In genomic region chr1:25486602-25487001, GRCh38 we compare ENCODE assay signal across 11 cellular contexts. TPM values are rescaled to one million over a fixed set of nuclear protein-coding genes. Genes with fewer than 3 reads are reported as not detected.
A peak's percentile ranks its signal among the peaks of the same experiment; 100 is the strongest.
DNase-seq lines count a peak whose midpoint lies in the region; ATAC-seq, FAIRE-seq and TF ChIP-seq lines count a peak whose summit lies in the region.
"Had no signal": no experiment of that assay in that cellular context is flagged by ENCODE, and none has a peak within 500 bp of the region (broad histone marks: within the 10 kb centered on the region; RNA-seq: fewer than 3 reads in every experiment).

No MANE protein-coding gene starts in this region.

- peaks cover 8% of the 10 kb centered on the region; the same call in 1 of the 2 replicates for H3K36me3 Mint-ChIP-seq in WTC11
- H3K36me3 Mint-ChIP-seq in stimulated activated memory B cell treated with anti-CD40 and anti-IgM and Interleukin-4, amounts not matched to agents 10 μg/mL and 1 μg/mL and 100 μg/mL, for 72 hours: peaks cover 42% of the 10 kb centered on the region

- CTCF ChIA-PET in IMR-90 (lab: Yijun Ruan, JAX) (interaction anchor here (0.7 to 2.8 kb wide), 2 partner anchors 13 to 19 kb away, joined by 3 to 8 read pairs; no protein-coding TSS in a partner anchor), WTC11 (lab: Charles Lee) (interaction anchor here (0.6 to 2.0 kb wide), 14 partner anchors 8 to 513 kb away, joined by 3 to 10 read pairs (median 4); no protein-coding TSS in a partner anchor), HepG2 (lab: Yijun Ruan, JAX; ENCODE audit: low intra/inter-chr PET ratio, low total read pairs) (interaction anchor here (1.5 kb wide), 1 partner anchor 33 kb away, joined by 4 read pairs; no protein-coding TSS in a partner anchor)

- dilution Hi-C loops in IMR-90 (cut with HindIII; ENCODE audit: low sequenced_read_pairs, unreplicated experiment): no loop called here

- no peaks in the 10 kb centered on the region for H3K27me3 Mint-ChIP-seq in WTC11 (ENCODE audit: low read depth)
- no peaks in the 10 kb centered on the region for H3K27me3 Mint-ChIP-seq in stimulated activated memory B cell treated with anti-CD40 and anti-IgM and Interleukin-4, amounts not matched to agents 10 μg/mL and 1 μg/mL and 100 μg/mL, for 72 hours
- H3K27me3 Mint-ChIP-seq: activated T-cell treated with anti-CD3 and anti-CD28 coated beads, Interleukin-2, amount 50 U/mL, for 24 hours; naive thymus-derived CD4-positive, alpha-beta T cell had no signal

- H2AK9ac ChIP-seq in IMR-90 (replicated peaks; ENCODE audit: low read depth, low read length, poor library complexity): no peak overlapping the region

- no peak overlapping the region for H3K23ac ChIP-seq in IMR-90 (ENCODE audit: low read depth, low read length)

- no peak overlapping the region for H2BK15ac ChIP-seq in IMR-90 (ENCODE audit: low read depth, low read length)

- FAIRE-seq in HepG2 (lab: Jason Lieb, UNC): no peak

- no peak for TF ChIP-seq POLR2A in IMR-90 (IDR thresholded peaks at IDR 0.05; ENCODE audit: low read depth, low read length)
- TF ChIP-seq POLR2A in HepG2 (IDR thresholded peaks at IDR 0.05; ENCODE audit: insufficient read depth in 1 of 2, low read depth in 2 of 2, low read length in 2 of 2): no peak
- TF ChIP-seq POLR2A in esophagus squamous epithelium (IDR thresholded peaks at IDR 0.05): no peak

- TF ChIP-seq EP300 in HepG2 (IDR thresholded peaks at IDR 0.05; ENCODE audit: low read depth in 2 of 2, low read length in 2 of 2) (no peak), HepG2 (CRISPR knock-in tag; IDR thresholded peaks at IDR 0.05; ENCODE audit: borderline replicate concordance) (no peak)

- no peak overlapping the region for H4K91ac ChIP-seq in IMR-90 (ENCODE audit: insufficient read depth, low read depth, low read length)

- H3K79me1 ChIP-seq in IMR-90 (ENCODE audit: low read depth in 1 of 2, low read length in 2 of 2): peaks cover 21 to 29% of the 10 kb centered on the region in 2 experiments

- no peak overlapping the region for H2BK20ac ChIP-seq in IMR-90 (ENCODE audit: low read depth, low read length)

- no peak overlapping the region for H3K4ac ChIP-seq in IMR-90 (ENCODE audit: low read depth, low read length)

- intact Hi-C loops in IMR-90 (cut with micrococcal nuclease) (loop anchor here (1.0 to 10.0 kb wide), 2 partner anchors 37 to 52 kb away; partner anchors contain the start of gene MACO1), HepG2 (cut with micrococcal nuclease; ENCODE audit: unreplicated experiment) (no loop called here), esophagus squamous epithelium (cut with DNase I) (no loop called here)

- H4K5ac ChIP-seq in IMR-90 (ENCODE audit: low read depth, low read length): no peak overlapping the region

- peaks cover 32% of the 10 kb centered on the region for H3K4me1 Mint-ChIP-seq in WTC11
- H3K4me1 Mint-ChIP-seq in stimulated activated memory B cell treated with anti-CD40 and anti-IgM and Interleukin-4, amounts not matched to agents 10 μg/mL and 1 μg/mL and 100 μg/mL, for 72 hours: peaks cover 9% of the 10 kb centered on the region

- in situ Hi-C loops in IMR-90 (cut with MboI; ENCODE audit: low sequenced_read_pairs) (no loop called here), HepG2 (cut with HindIII; ENCODE audit: extremely low pct_ligation_motif_present, low pct_unique_long_range_greater_than_20kb) (no loop called here)

- H3K27ac Mint-ChIP-seq in WTC11: 0 out of 2 replicates have a peak overlapping the region, but pooled peaks have one; percentile 12
- H3K27ac Mint-ChIP-seq in stimulated activated memory B cell treated with anti-CD40 and anti-IgM and Interleukin-4, amounts not matched to agents 10 μg/mL and 1 μg/mL and 100 μg/mL, for 72 hours: no peak overlapping the region
- H3K27ac Mint-ChIP-seq: activated T-cell treated with anti-CD3 and anti-CD28 coated beads, Interleukin-2, amount 50 U/mL, for 24 hours had no signal

- BruUV-seq in IMR-90 (replicated peaks; lab: Mats Ljungman, UMichigan) (no TSS peak), HepG2 (replicated peaks; lab: Mats Ljungman, UMichigan) (no TSS peak)

- H3K4me3 ChIP-seq in IMR-90 (ENCODE audit: insufficient read depth, low read depth, low read length) (no peak overlapping the region), HepG2 (replicated peaks in 1 of 3; ENCODE audit: insufficient read depth in 1 of 3, low read depth in 2 of 3, low read length in 3 of 3) (no peak overlapping the region), esophagus squamous epithelium (no peak overlapping the region)

- no CpG with 5 or more reads among the region's 1 CpG for WGBS in IMR-90 (ENCODE audit: extremely low coverage in 2 of 2, insufficient read length in 1 of 2), 2 experiments
- WGBS in HepG2 (ENCODE audit: low lambda C conversion rate): 100% methylated on average over 1 of the region's 1 CpG
- 32 to 40% methylated on average over 1 of the region's 1 CpG for WGBS in esophagus squamous epithelium, 2 donors

- POLR2A ChIA-PET in IMR-90 (lab: Charles Lee; ENCODE audit: unreplicated experiment) (interaction anchor here (0.7 kb wide), 1 partner anchor 845 kb away, joined by 3 read pairs; no protein-coding TSS in a partner anchor), WTC11 (lab: Charles Lee) (interaction anchor here (0.5 kb wide), 1 partner anchor 379 kb away, joined by 5 read pairs; no protein-coding TSS in a partner anchor), HepG2 (lab: Yijun Ruan, JAX) (no interaction called here)

- H3K9me3 Mint-ChIP-seq in WTC11: no peaks in the 10 kb centered on the region
- H3K9me3 Mint-ChIP-seq in stimulated activated memory B cell treated with anti-CD40 and anti-IgM and Interleukin-4, amounts not matched to agents 10 μg/mL and 1 μg/mL and 100 μg/mL, for 72 hours: no peaks in the 10 kb centered on the region
- H3K9me3 Mint-ChIP-seq: activated T-cell treated with anti-CD3 and anti-CD28 coated beads, Interleukin-2, amount 50 U/mL, for 24 hours; naive thymus-derived CD4-positive, alpha-beta T cell had no signal

- no peak overlapping the region for H3K4me3 Mint-ChIP-seq in WTC11
- no peak overlapping the region for H3K4me3 Mint-ChIP-seq in stimulated activated memory B cell treated with anti-CD40 and anti-IgM and Interleukin-4, amounts not matched to agents 10 μg/mL and 1 μg/mL and 100 μg/mL, for 72 hours
- H3K4me3 Mint-ChIP-seq: activated T-cell treated with anti-CD3 and anti-CD28 coated beads, Interleukin-2, amount 50 U/mL, for 24 hours; naive thymus-derived CD4-positive, alpha-beta T cell had no signal

- no peak overlapping the region for H2BK120ac ChIP-seq in IMR-90 (ENCODE audit: low read depth, low read length)

- H3K4me1 ChIP-seq in IMR-90 (ENCODE audit: control insufficient read depth, insufficient read depth, low read length) (no peaks in the 10 kb centered on the region), HepG2 (ENCODE audit: insufficient read depth, low read length) (peaks cover 11% of the 10 kb centered on the region), esophagus squamous epithelium (peaks cover 7 to 42% (median 11%) of the 10 kb centered on the region in 3 donors)

- H3K27ac ChIP-seq in IMR-90 (ENCODE audit: insufficient read depth, low read length) (no peak overlapping the region), HepG2 (ENCODE audit: extremely low read length, insufficient read depth, low read length) (no peak overlapping the region), esophagus squamous epithelium (no peak overlapping the region)

- TF ChIP-seq RAD21 in IMR-90 (IDR thresholded peaks at IDR 0.05; ENCODE audit: low read length): peak; percentile 59
- no peak for TF ChIP-seq RAD21 in HepG2 (CRISPR knock-in tag; IDR thresholded peaks at IDR 0.05)

- no peak overlapping the region for H3K14ac ChIP-seq in IMR-90 (replicated peaks; ENCODE audit: low read depth, low read length)

- H4K8ac ChIP-seq in IMR-90 (ENCODE audit: low read depth in 2 of 2, low read length in 2 of 2): no peak overlapping the region

- H4K20me1 ChIP-seq in IMR-90 (ENCODE audit: insufficient read depth, low read length) (no peaks in the 10 kb centered on the region), HepG2 (ENCODE audit: insufficient read depth, low read length) (no peaks in the 10 kb centered on the region)

- H3K9me3 ChIP-seq in IMR-90 (ENCODE audit: control insufficient read depth, insufficient read depth, low read length) (no peaks in the 10 kb centered on the region), HepG2 (ENCODE audit: low read length) (no peaks in the 10 kb centered on the region), esophagus squamous epithelium (no peaks in the 10 kb centered on the region)

- H3K36me3 ChIP-seq in IMR-90 (ENCODE audit: control insufficient read depth, insufficient read depth, low read length) (peaks cover 16% of the 10 kb centered on the region), HepG2 (replicated peaks in 1 of 2; ENCODE audit: control insufficient read depth in 1 of 2, insufficient read depth in 2 of 2, low read length in 2 of 2) (peaks cover 19 to 56% of the 10 kb centered on the region in 2 experiments), esophagus squamous epithelium (peaks cover 0 to 76% (median 21%) of the 10 kb centered on the region in 3 donors)

- H3K79me2 ChIP-seq in HepG2 (ENCODE audit: insufficient read depth, low read length): no peaks in the 10 kb centered on the region

- no peak overlapping the region for H2AFZ ChIP-seq in IMR-90 (replicated peaks; ENCODE audit: low read length, poor library complexity)
- H2AFZ ChIP-seq in HepG2 (ENCODE audit: low read length): no peak overlapping the region

- H3K4me2 ChIP-seq in IMR-90 (ENCODE audit: low read depth, low read length): no peak overlapping the region
- no peak overlapping the region for H3K4me2 ChIP-seq in HepG2 (ENCODE audit: low read depth, low read length)

- H2AK5ac ChIP-seq in IMR-90 (ENCODE audit: low read depth, low read length): no peak overlapping the region

- peak; percentile 35 for DNase-seq in COLO668 (lab: John Stamatoyannopoulos, UW; ENCODE audit: unreplicated experiment)
- DNase-seq in IMR-90: peak; percentile 76
- no peak for DNase-seq in WTC11 (ENCODE audit: low spot score)
- DNase-seq in iPS-NIHi11 (ENCODE audit: low spot score): peak; percentile 30
- no peak for DNase-seq in 8988T
- no peak for DNase-seq in HepG2 (ENCODE audit: low spot score)
- no peak for DNase-seq in esophagus squamous epithelium (lab: John Stamatoyannopoulos, UW)
- DNase-seq: activated T-cell treated with anti-CD3 and anti-CD28 coated beads, Interleukin-2, amount 50 U/mL, for 24 hours; naive thymus-derived CD4-positive, alpha-beta T cell; NCI-H446 treated with DMSO at 0.1 percent for 48 hours had no signal

- H3K27me3 ChIP-seq in IMR-90 (ENCODE audit: control insufficient read depth, insufficient read depth, low read length): no peaks in the 10 kb centered on the region
- no peaks in the 10 kb centered on the region for H3K27me3 ChIP-seq in HepG2 (ENCODE audit: control insufficient read depth in 1 of 2, insufficient read depth in 2 of 2, low read length in 2 of 2)
- no peaks in the 10 kb centered on the region for H3K27me3 ChIP-seq in esophagus squamous epithelium

- TF ChIP-seq CTCF in IMR-90 (conservative IDR thresholded peaks at IDR 0.05; ENCODE audit: low read depth, low read length) (peak; percentile 53), WTC11 (IDR thresholded peaks at IDR 0.05) (no peak), HepG2 (CRISPR knock-in tag; IDR thresholded peaks at IDR 0.05) (no peak), esophagus squamous epithelium (IDR thresholded peaks at IDR 0.05) (peak in 2 of 6 experiments; percentile 6 to 17)

- no peak overlapping the region for H3K56ac ChIP-seq in IMR-90 (ENCODE audit: extremely low read depth, insufficient read depth, low read length)

- H3K9ac ChIP-seq in IMR-90 (ENCODE audit: low read depth, low read length): no peak overlapping the region
- no peak overlapping the region for H3K9ac ChIP-seq in HepG2 (ENCODE audit: insufficient read depth, low read depth, low read length)

- no peak overlapping the region for H3K18ac ChIP-seq in IMR-90 (ENCODE audit: low read depth, low read length)

- no peak overlapping the region for H2BK5ac ChIP-seq in IMR-90 (ENCODE audit: low read depth, low read length, poor library complexity, severe bottlenecking)

- peak; percentile 94 for ATAC-seq in IMR-90 (ENCODE audit: low read depth)
- ATAC-seq in WTC11: peak; percentile 85
- no peak for ATAC-seq in stimulated activated memory B cell treated with anti-CD40 and anti-IgM and Interleukin-4, amounts not matched to agents 10 μg/mL and 1 μg/mL and 100 μg/mL, for 72 hours
- ATAC-seq in HepG2: no peak; the same call in 2 of the 3 replicates
- ATAC-seq: naive thymus-derived CD4-positive, alpha-beta T cell had no signal

- peaks cover 4% of the 10 kb centered on the region; the same call in 1 of the 2 replicates for H3K9me1 ChIP-seq in IMR-90 (ENCODE audit: insufficient read depth, low read length)

RNA-seq across cellular contexts. Expression of gene MACO1, which starts 55.9 kb away (rescaled TPM):
- total RNA-seq in IMR-90 (2012; rRNA removed): 12.7 and 18.1 TPM in 2 replicates
- 6.8 TPM in 2 replicates for polyA plus RNA-seq in IMR-90 (2012; rRNA removed)
- polyA plus RNA-seq in IMR-90 (2012; cell fraction: cytosol; rRNA removed): 1.8 and 2.3 TPM in 2 replicates
- polyA plus RNA-seq in IMR-90 (2012; cell fraction: nucleus; rRNA removed; ENCODE audit: low replicate concordance): 2.2 and 11.3 TPM in 2 replicates
- total RNA-seq in WTC11 (2021): 9.0 to 9.5 TPM (median 9.0 TPM) in 3 replicates
- 9.2 and 17.0 TPM in 2 replicates for total RNA-seq in HepG2 (2016; rRNA removed; fragmentation: Illumina TruSeq; extraction: Trizol)
- total RNA-seq in HepG2 (2016; cell fraction: cytosol; rRNA removed; fragmentation: Illumina TruSeq; extraction: Trizol; ENCODE audit: low read depth): 2.6 and 3.3 TPM in 2 replicates
- 9.2 and 18.3 TPM in 2 replicates for total RNA-seq in HepG2 (2016; cell fraction: insoluble cytoplasmic fraction; rRNA removed; fragmentation: Illumina TruSeq; extraction: Trizol)
- 6.1 and 7.5 TPM in 2 replicates for total RNA-seq in HepG2 (2016; cell fraction: membrane; rRNA removed; fragmentation: Illumina TruSeq; extraction: Trizol)
- total RNA-seq in HepG2 (2016; cell fraction: nucleus; rRNA removed; fragmentation: Illumina TruSeq; extraction: Trizol): 15.7 and 18.2 TPM in 2 replicates
- 9.7 TPM in 2 replicates for polyA plus RNA-seq in HepG2 (2011; rRNA removed)
- polyA plus RNA-seq in HepG2 (2011; cell fraction: cytosol; rRNA removed): 5.9 and 8.6 TPM in 2 replicates
- polyA plus RNA-seq in HepG2 (2011; cell fraction: nucleus; rRNA removed): 4.1 and 4.6 TPM in 2 replicates
- 16.4 and 19.7 TPM in 2 replicates for polyA plus RNA-seq in HepG2 (2012)
- polyA plus RNA-seq in HepG2 (2016; cell fraction: cytosol; fragmentation: Illumina TruSeq; extraction: Trizol; ENCODE audit: low read depth): 1.4 and 1.9 TPM in 2 replicates
- 9.8 and 10.1 TPM in 2 replicates for polyA plus RNA-seq in HepG2 (2016; cell fraction: insoluble cytoplasmic fraction; fragmentation: Illumina TruSeq; extraction: Trizol; ENCODE audit: low read depth)
- polyA plus RNA-seq in HepG2 (2016; cell fraction: membrane; fragmentation: Illumina TruSeq; extraction: Trizol; ENCODE audit: low read depth): 3.6 and 4.1 TPM in 2 replicates
- 22.2 and 24.5 TPM in 2 replicates for polyA plus RNA-seq in HepG2 (2016; cell fraction: nucleus; fragmentation: Illumina TruSeq; extraction: Trizol; ENCODE audit: insufficient read depth, low read depth)
- polyA minus RNA-seq in HepG2 (2011; rRNA and poly(A)+ RNA removed; ENCODE audit: low replicate concordance): 4.5 and 4.7 TPM in 2 replicates
- polyA minus RNA-seq in HepG2 (2011; cell fraction: cytosol; rRNA and poly(A)+ RNA removed): 9.5 and 9.6 TPM in 2 replicates
- 7.5 and 9.8 TPM in 2 replicates for polyA minus RNA-seq in HepG2 (2011; cell fraction: nucleus; rRNA and poly(A)+ RNA removed)
- 10 to 100 TPM; 14.4 to 18.8 (median 14.9) TPM for total RNA-seq in esophagus squamous epithelium

RNA-seq across cellular contexts. Expression of gene LDLRAP1, which starts 56.8 kb away (rescaled TPM):
- total RNA-seq in IMR-90 (2012; rRNA removed) (3.6 and 4.5 TPM in 2 replicates), WTC11 (2021) (14.1 to 16.3 TPM (median 14.2 TPM) in 3 replicates), HepG2 (2016; rRNA removed; fragmentation: Illumina TruSeq; extraction: Trizol) (6.3 and 7.2 TPM in 2 replicates), esophagus squamous epithelium (10 to 100 TPM; 17.0 to 21.4 (median 19.5) TPM)
- polyA plus RNA-seq in IMR-90 (2012; rRNA removed) (13.5 and 14.4 TPM in 2 replicates), HepG2 (2011; rRNA removed) (12.1 and 13.7 TPM in 2 replicates)
- polyA plus RNA-seq in IMR-90 (2012; cell fraction: cytosol; rRNA removed): 9.9 and 15.1 TPM in 2 replicates
- polyA plus RNA-seq in IMR-90 (2012; cell fraction: nucleus; rRNA removed; ENCODE audit: low replicate concordance): 19.7 and 24.6 TPM in 2 replicates
- total RNA-seq in HepG2 (2016; cell fraction: cytosol; rRNA removed; fragmentation: Illumina TruSeq; extraction: Trizol; ENCODE audit: low read depth): 1.6 and 1.8 TPM in 2 replicates
- total RNA-seq in HepG2 (2016; cell fraction: insoluble cytoplasmic fraction; rRNA removed; fragmentation: Illumina TruSeq; extraction: Trizol): 5.6 and 7.1 TPM in 2 replicates
- 5.1 and 6.4 TPM in 2 replicates for total RNA-seq in HepG2 (2016; cell fraction: membrane; rRNA removed; fragmentation: Illumina TruSeq; extraction: Trizol)
- 4.2 and 4.7 TPM in 2 replicates for total RNA-seq in HepG2 (2016; cell fraction: nucleus; rRNA removed; fragmentation: Illumina TruSeq; extraction: Trizol)
- 9.5 and 10.4 TPM in 2 replicates for polyA plus RNA-seq in HepG2 (2011; cell fraction: cytosol; rRNA removed)
- polyA plus RNA-seq in HepG2 (2011; cell fraction: nucleus; rRNA removed): 22.0 and 26.7 TPM in 2 replicates
- 7.7 and 7.8 TPM in 2 replicates for polyA plus RNA-seq in HepG2 (2012)
- 1.6 and 1.8 TPM in 2 replicates for polyA plus RNA-seq in HepG2 (2016; cell fraction: cytosol; fragmentation: Illumina TruSeq; extraction: Trizol; ENCODE audit: low read depth)
- polyA plus RNA-seq in HepG2 (2016; cell fraction: insoluble cytoplasmic fraction; fragmentation: Illumina TruSeq; extraction: Trizol; ENCODE audit: low read depth): 7.0 and 8.1 TPM in 2 replicates
- polyA plus RNA-seq in HepG2 (2016; cell fraction: membrane; fragmentation: Illumina TruSeq; extraction: Trizol; ENCODE audit: low read depth): 4.6 and 4.8 TPM in 2 replicates
- 12.0 and 13.6 TPM in 2 replicates for polyA plus RNA-seq in HepG2 (2016; cell fraction: nucleus; fragmentation: Illumina TruSeq; extraction: Trizol; ENCODE audit: insufficient read depth, low read depth)
- 12.3 and 19.3 TPM in 2 replicates for polyA minus RNA-seq in HepG2 (2011; rRNA and poly(A)+ RNA removed; ENCODE audit: low replicate concordance)
- polyA minus RNA-seq in HepG2 (2011; cell fraction: cytosol; rRNA and poly(A)+ RNA removed): 6.8 and 10.5 TPM in 2 replicates
- 6.1 and 6.2 TPM in 2 replicates for polyA minus RNA-seq in HepG2 (2011; cell fraction: nucleus; rRNA and poly(A)+ RNA removed)

Comparison
In these comparisons a context has a peak if more than half of its experiments do, and no peak if none do; other contexts are left out.
1. DNase-seq: peak in COLO668 (single experiment), IMR-90 (single experiment) and iPS-NIHi11 (single experiment); none in WTC11 (single experiment), 8988T (single experiment), HepG2 (single experiment) and esophagus squamous epithelium (single experiment).
2. ATAC-seq: peak in IMR-90 (single experiment) and WTC11 (single experiment); none in stimulated activated memory B cell treated with anti-CD40 and anti-IgM and Interleukin-4, amounts not matched to agents 10 μg/mL and 1 μg/mL and 100 μg/mL, for 72 hours (single experiment) and HepG2 (single experiment).